Comparison of ENCODE assay signal across 8 cellular contexts in the genomic region with DNA sequence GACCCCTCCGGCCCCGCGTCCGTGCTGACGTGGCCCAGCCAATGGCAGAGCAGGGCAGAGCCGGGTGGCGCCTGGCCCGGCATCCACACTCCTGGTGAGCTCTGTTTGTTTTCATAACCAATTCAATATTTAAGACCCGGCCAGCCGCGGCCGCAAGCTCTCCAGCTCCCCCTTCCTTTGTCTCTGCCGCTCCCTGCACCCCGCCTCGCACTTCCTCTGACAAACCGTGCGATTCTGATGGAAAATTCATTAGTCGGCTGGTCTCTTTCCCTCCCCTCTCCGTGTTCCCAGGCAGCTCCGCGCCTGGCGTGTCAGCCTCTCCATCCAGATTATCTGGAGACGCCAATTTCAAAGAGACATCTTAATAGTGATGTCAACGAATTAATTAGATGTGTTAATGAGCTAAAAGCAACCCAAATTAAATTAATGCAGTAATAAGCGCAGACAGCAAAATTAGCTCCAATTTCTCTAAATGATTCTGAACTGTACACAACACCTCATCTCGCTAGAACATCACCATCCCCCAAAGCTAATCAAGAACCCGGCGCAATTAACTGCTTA. TPM values are rescaled to one million over a fixed set of nuclear protein-coding genes. Genes with fewer than 3 reads are reported as not detected.
DNase-seq lines count a peak whose midpoint lies in the region; ATAC-seq and TF ChIP-seq lines count a peak whose summit lies in the region.

No MANE protein-coding gene starts in this region.

- peaks cover 0 to 4% of the 10 kb centered on the region in 2 donors for H3K9me3 ChIP-seq in left lung
- H3K9me3 ChIP-seq in CD8-positive, alpha-beta T cell (ENCODE audit: low read length), result no peaks in the 10 kb centered on the region

- no peaks in the 10 kb centered on the region for H3K36me3 ChIP-seq in left lung
- H3K36me3 ChIP-seq in CD8-positive, alpha-beta T cell (ENCODE audit: insufficient read depth, low read length), result no peaks in the 10 kb centered on the region

- H3K9me3 Mint-ChIP-seq in Calu3 (ENCODE audit: low read depth, unreplicated experiment), result no peaks in the 10 kb centered on the region
- peaks cover 3% of the 10 kb centered on the region for H3K9me3 Mint-ChIP-seq in CD8-positive, alpha-beta T cell

- no peaks in the 10 kb centered on the region for H3K36me3 Mint-ChIP-seq in Calu3 (ENCODE audit: insufficient read depth, unreplicated experiment)
- H3K36me3 Mint-ChIP-seq in CD8-positive, alpha-beta T cell, result no peaks in the 10 kb centered on the region

- H3K4me3 Mint-ChIP-seq in Calu3 (ENCODE audit: low read depth, unreplicated experiment), result no peak overlapping the region
- H3K4me3 Mint-ChIP-seq in CD8-positive, alpha-beta T cell, result no peak overlapping the region

- ATAC-seq in left lung (peak; percentile 25), HG03457 (IDR thresholded peaks at IDR 0.05; ENCODE audit: unreplicated experiment) (no peak), HG02840 (IDR thresholded peaks at IDR 0.05; ENCODE audit: low FRiP score, unreplicated experiment) (no peak)
- ATAC-seq in CD8-positive, alpha-beta T cell, result no peak

- H3K27ac ChIP-seq in left lung, result no peak overlapping the region
- no peak overlapping the region for H3K27ac ChIP-seq in CD8-positive, alpha-beta T cell (ENCODE audit: low read depth, low read length)

- CTCF ChIA-PET in Calu3 (lab: Charles Lee), result interaction anchor here (0.6 to 1.5 kb wide), 4 partner anchors 19 to 209 kb away, joined by 3 to 5 read pairs (median 4); no protein-coding TSS in a partner anchor
- CTCF ChIA-PET in CD8-positive, alpha-beta T cell (lab: Charles Lee), result interaction anchor here (1.0 to 1.5 kb wide), 3 partner anchors 9 to 211 kb away, joined by 3 to 4 read pairs (median 4); no protein-coding TSS in a partner anchor

- BruUV-seq in Calu3 (replicated peaks; lab: Mats Ljungman, UMichigan), result no TSS peak

- peaks cover 34 to 100% of the 10 kb centered on the region in 2 donors for H3K27me3 ChIP-seq in left lung
- peaks cover 20% of the 10 kb centered on the region for H3K27me3 ChIP-seq in CD8-positive, alpha-beta T cell (ENCODE audit: insufficient read depth, low read length)

- intact Hi-C loops in Calu3 (cut with micrococcal nuclease; ENCODE audit: unreplicated experiment) (no loop called here), left lung (cut with DNase I) (no loop called here)
- intact Hi-C loops in CD8-positive, alpha-beta T cell (cut with DNase I, micrococcal nuclease), result no loop called here

- TF ChIP-seq CTCF in Calu3 (IDR thresholded peaks at IDR 0.05; ENCODE audit: unreplicated experiment), result no peak
- peak; percentile 19; the same call in 1 of the 2 replicates for TF ChIP-seq CTCF in LNCAP (IDR thresholded peaks at IDR 0.05)
- TF ChIP-seq CTCF in left lung (IDR thresholded peaks at IDR 0.05), result no peak
- no peak for TF ChIP-seq CTCF in CD8-positive, alpha-beta T cell (IDR thresholded peaks at IDR 0.05)

- peaks cover 98% of the 10 kb centered on the region for H3K27me3 Mint-ChIP-seq in Calu3 (ENCODE audit: unreplicated experiment)
- peaks cover 52% of the 10 kb centered on the region for H3K27me3 Mint-ChIP-seq in CD8-positive, alpha-beta T cell (ENCODE audit: low read depth)

- DNase-seq in Calu3, result peak; percentile 38
- peak; percentile 13 for DNase-seq in amniotic epithelial cell (ENCODE audit: low read depth)
- DNase-seq in left lung, result peak in 1 of 2 donors; percentile 75
- no peak for DNase-seq in CD8-positive, alpha-beta T cell
- DNase-seq in SKM-1 (lab: John Stamatoyannopoulos, UW; ENCODE audit: unreplicated experiment), result no peak

- H3K27ac Mint-ChIP-seq in Calu3 (ENCODE audit: unreplicated experiment), result no peak overlapping the region
- H3K27ac Mint-ChIP-seq in CD8-positive, alpha-beta T cell, result no peak overlapping the region

- H3K4me3 ChIP-seq in left lung, result no peak overlapping the region
- no peak overlapping the region for H3K4me3 ChIP-seq in CD8-positive, alpha-beta T cell (ENCODE audit: low read depth, low read length)

- H3K4me1 Mint-ChIP-seq in Calu3 (ENCODE audit: low read depth, unreplicated experiment), result peaks cover 21% of the 10 kb centered on the region
- H3K4me1 Mint-ChIP-seq in CD8-positive, alpha-beta T cell (ENCODE audit: low read depth), result peaks cover 5% of the 10 kb centered on the region

- H3K4me1 ChIP-seq in left lung, result no peaks in the 10 kb centered on the region
- H3K4me1 ChIP-seq in CD8-positive, alpha-beta T cell (ENCODE audit: insufficient read depth, low read length), result peaks cover 4% of the 10 kb centered on the region

- POLR2A ChIA-PET in CD8-positive, alpha-beta T cell (lab: Charles Lee), result interaction anchor here (0.5 kb wide), 2 partner anchors 32 to 67 kb away, joined by 3 to 4 read pairs; no protein-coding TSS in a partner anchor

RNA-seq across cellular contexts. Expression of gene MICALL2, which starts 55.3 kb away (rescaled TPM):
- 162 and 176 TPM in 2 replicates for total RNA-seq in Calu3 (2022)
- 10 to 100 TPM; 36.5 to 40.1 TPM for total RNA-seq in left lung
- 1 to 10 TPM; 1.2 to 2.1 TPM for total RNA-seq in CD8-positive, alpha-beta T cell

Comparison
In these comparisons a context has a peak if more than half of its experiments do, and no peak if none do; other contexts are left out.
1. DNase-seq: peak in Calu3 (single experiment) and amniotic epithelial cell (single experiment); none in CD8-positive, alpha-beta T cell (0 of 7) and SKM-1 (single experiment).
2. RNA of gene MICALL2, which starts 55.3 kb away (total RNA-seq): 162 to 176 TPM in Calu3 and 36.5 to 40.1 TPM in left lung; 1.2 to 2.1 TPM in CD8-positive, alpha-beta T cell; every median in the first group is over 10 times any median in the second.